8 cellular contexts compared by ENCODE assay signal in genomic region chr1:89632213-89633102, GRCh38. TPM values are rescaled to one million over a fixed set of nuclear protein-coding genes. Genes with fewer than 3 reads are reported as not detected.
DNase-seq lines count a peak whose midpoint lies in the region; ATAC-seq and TF ChIP-seq lines count a peak whose summit lies in the region.

No MANE protein-coding gene starts in this region.

- H3K9ac ChIP-seq in neural cell (ENCODE audit: low read length), result peak overlapping the region; percentile 70

- TF ChIP-seq EP300 in neural cell (conservative IDR thresholded peaks at IDR 0.05; ENCODE audit: poor library complexity, severe bottlenecking) (no peak), stomach (IDR thresholded peaks at IDR 0.05) (no peak)

- H3K36me3 ChIP-seq in neural cell (ENCODE audit: insufficient read depth, low read length) (no peaks in the 10 kb centered on the region), stomach (no peaks in the 10 kb centered on the region)

- H3K4me1 ChIP-seq in stomach, result peaks cover 5 to 38% (median 22%) of the 10 kb centered on the region in 4 donors

- no peaks in the 10 kb centered on the region for H3F3A ChIP-seq in neural cell (ENCODE audit: insufficient read depth, low read length, poor library complexity, severe bottlenecking)

- H3K27me3 ChIP-seq in neural cell (ENCODE audit: insufficient read depth, low read depth, low read length), result peaks cover 17% of the 10 kb centered on the region
- H3K27me3 ChIP-seq in stomach, result no peaks in the 10 kb centered on the region

- peak overlapping the region; percentile 67 for H2AFZ ChIP-seq in neural cell (ENCODE audit: low read depth, low read length)

- intact Hi-C loops in stomach (cut with DNase I; ENCODE audit: low total_unique reads), result no loop called here

- peak overlapping the region; percentile 50 for H3K27ac ChIP-seq in neural cell (ENCODE audit: low read length)
- H3K27ac ChIP-seq in stomach, result peak overlapping the region; percentile 75 to 89 (median 88)

- H3K79me2 ChIP-seq in neural cell (replicated peaks; ENCODE audit: insufficient read depth, low read length), result no peaks in the 10 kb centered on the region

- TF ChIP-seq RAD21 in neural cell (conservative IDR thresholded peaks at IDR 0.05), result peak; percentile 62

- peak; percentile 86 for ATAC-seq in GM21529 (IDR thresholded peaks at IDR 0.05; ENCODE audit: unreplicated experiment)

- WGBS in stomach, 5 donors, result 1 to 14% (median 2%) methylated on average over 12 to 65 of the region's 65 CpGs

- DNase-seq in DMS79 treated with DMSO at 0.1 percent for 48 hours (lab: John Stamatoyannopoulos, UW) (peak; percentile 76), HuH-7 (ENCODE audit: low spot score) (peak; percentile 76), RPMI7951 (ENCODE audit: low read depth) (peak; percentile 72), fibroblast of the aortic adventitia (ENCODE audit: low read depth) (peak; percentile 65), stomach (peak; percentile 75)
- DNase-seq in activated T-helper 9 cell treated with anti-CD3 and anti-CD28 coated beads, Interleukin-2, amount 50 U/mL, for 16 hours (ENCODE audit: low read depth), result peak; percentile 80

- no peak for TF ChIP-seq POLR2A in stomach (IDR thresholded peaks at IDR 0.05)

- peak overlapping the region; percentile 85 for H3K4me3 ChIP-seq in fibroblast of the aortic adventitia (ENCODE audit: low read depth, low read length)
- H3K4me3 ChIP-seq in neural cell (ENCODE audit: low read length), result peak overlapping the region; percentile 76
- H3K4me3 ChIP-seq in stomach, result peak overlapping the region; percentile 88 to 91 (median 90)

- no peaks in the 10 kb centered on the region for H4K20me1 ChIP-seq in neural cell (ENCODE audit: insufficient read depth)

- no peaks in the 10 kb centered on the region for H3K9me2 ChIP-seq in neural cell (ENCODE audit: insufficient read depth, low read length)

- H3K9me3 ChIP-seq in neural cell (ENCODE audit: low read length) (no peaks in the 10 kb centered on the region), stomach (no peaks in the 10 kb centered on the region)

- H3K4me2 ChIP-seq in neural cell (ENCODE audit: low read length), result peak overlapping the region; percentile 49

- peak; percentile 27 for TF ChIP-seq CTCF in fibroblast of the aortic adventitia (IDR thresholded peaks at IDR 0.05; ENCODE audit: insufficient read depth, low read length)
- peak; percentile 74 for TF ChIP-seq CTCF in neural cell (IDR thresholded peaks at IDR 0.05; ENCODE audit: poor library complexity, severe bottlenecking)
- TF ChIP-seq CTCF in stomach (IDR thresholded peaks at IDR 0.05), result peak in 1 of 7 experiments; percentile 62

TF ChIP-seq in neural cell, 6 proteins besides CTCF, POLR2A, EP300 and RAD21:
- TF ChIP-seq POLR2AphosphoS5 (IDR thresholded peaks at IDR 0.05), result peak; percentile 43
- TF ChIP-seq REST (IDR thresholded peaks at IDR 0.05; ENCODE audit: borderline replicate concordance), result peak; percentile 26
- TF ChIP-seq EZH2 (IDR thresholded peaks at IDR 0.05; ENCODE audit: borderline replicate concordance, insufficient read depth, low read length, poor library complexity, severe bottlenecking), result no peak
- no peak for TF ChIP-seq TAF1 (IDR thresholded peaks at IDR 0.05; ENCODE audit: low read depth)
- peak; percentile 58 for TF ChIP-seq SMC3 (conservative IDR thresholded peaks at IDR 0.05; ENCODE audit: poor library complexity)

RNA-seq across cellular contexts. Expression of gene LRRC8C, which starts 0.5 kb away (rescaled TPM):
- total RNA-seq in RPMI7951 (2014; rRNA removed; shearing (Covaris generic)), result 6.4 and 8.7 TPM in 2 replicates
- total RNA-seq in fibroblast of the aortic adventitia (ENCODE audit: low replicate concordance), result 6.0 and 25.3 TPM in 2 replicates
- polyA plus RNA-seq in neural cell, result 0.68 and 0.78 TPM in 2 replicates
- 2.4 and 2.8 TPM in 2 replicates for polyA minus RNA-seq in neural cell
- total RNA-seq in stomach, result 10 to 100 TPM in 2 of 5 donors, 1 to 10 TPM in 1, under 1 TPM in 2; 0.45 to 14.8 (median 4.5) TPM
- 1 to 10 TPM in 2 of 3 donors, under 1 TPM in 1; 1.00 to 1.5 (median 1.2) TPM for polyA plus RNA-seq in stomach

Comparison
In these comparisons a context has a peak if more than half of its experiments do, and no peak if none do; other contexts are left out.
1. Peak in every context shown above with its lines: DNase-seq, ATAC-seq, H3K4me3 ChIP-seq and H3K27ac ChIP-seq.